25 cellular contexts compared by ENCODE assay signal in genomic region chr9:114114364-114114763, GRCh38. TPM values are rescaled to one million over a fixed set of nuclear protein-coding genes. Genes with fewer than 3 reads are reported as not detected.
"Had no signal": no experiment of that assay in that cellular context is flagged by ENCODE, and none has a peak within 500 bp of the region (broad histone marks: within the 10 kb centered on the region; RNA-seq: fewer than 3 reads in every experiment).

No MANE protein-coding gene starts in this region.

- H3K36me3 Mint-ChIP-seq: activated CD4-positive, alpha-beta memory T cell treated with anti-CD3 and anti-CD28 coated beads for 36 hours; immature natural killer cell; memory B cell had no signal

- H3K36me3 ChIP-seq: tibial nerve had no signal

- H3K4me3 Mint-ChIP-seq: activated CD4-positive, alpha-beta memory T cell treated with anti-CD3 and anti-CD28 coated beads for 36 hours; dendritic cell treated with granulocyte-macrophage colony-stimulating factor and Interleukin-4, amounts not matched to agents 40 ng/mL and 50 ng/mL, for 4 days; immature natural killer cell; memory B cell; nephron progenitor cell; stimulated activated naive CD8-positive, alpha-beta T cell treated with anti-CD3 and anti-CD28 coated beads, Interleukin-15, Interleukin-2, amounts not matched to agents 100 ng/mL and 50 ng/mL, for 24 hours; T-helper 1 cell treated with Interleukin-12 subunit alpha and Interleukin-12 subunit beta and Interleukin-4 antibody, amounts not matched to agents 30 μg/mL and 1 μg/mL, for 36 hours had no signal

- ATAC-seq: body of pancreas had no signal

- H3K9me3 Mint-ChIP-seq: activated CD4-positive, alpha-beta memory T cell treated with anti-CD3 and anti-CD28 coated beads for 36 hours; dendritic cell treated with granulocyte-macrophage colony-stimulating factor and Interleukin-4, amounts not matched to agents 40 ng/mL and 50 ng/mL, for 4 days; immature natural killer cell; memory B cell; nephron progenitor cell; stimulated activated naive CD8-positive, alpha-beta T cell treated with anti-CD3 and anti-CD28 coated beads, Interleukin-15, Interleukin-2, amounts not matched to agents 100 ng/mL and 50 ng/mL, for 24 hours; T-helper 1 cell treated with Interleukin-12 subunit alpha and Interleukin-12 subunit beta and Interleukin-4 antibody, amounts not matched to agents 30 μg/mL and 1 μg/mL, for 36 hours had no signal

- H3K27me3 ChIP-seq: body of pancreas, hepatocyte, tibial nerve had no signal

- H3K27ac Mint-ChIP-seq: activated CD4-positive, alpha-beta memory T cell treated with anti-CD3 and anti-CD28 coated beads for 36 hours; dendritic cell treated with granulocyte-macrophage colony-stimulating factor and Interleukin-4, amounts not matched to agents 40 ng/mL and 50 ng/mL, for 4 days; immature natural killer cell; memory B cell; nephron progenitor cell; stimulated activated naive CD8-positive, alpha-beta T cell treated with anti-CD3 and anti-CD28 coated beads, Interleukin-15, Interleukin-2, amounts not matched to agents 100 ng/mL and 50 ng/mL, for 24 hours; T-helper 1 cell treated with Interleukin-12 subunit alpha and Interleukin-12 subunit beta and Interleukin-4 antibody, amounts not matched to agents 30 μg/mL and 1 μg/mL, for 36 hours had no signal

- H3K4me2 ChIP-seq: hepatocyte had no signal

- H3K27ac ChIP-seq: body of pancreas, hepatocyte had no signal

- H3K9me3 ChIP-seq: body of pancreas, tibial nerve had no signal

- H2AFZ ChIP-seq: hepatocyte had no signal

- DNase-seq: activated CD4-positive, alpha-beta memory T cell treated with anti-CD3 and anti-CD28 coated beads for 36 hours; activated CD4-positive, alpha-beta T cell treated with anti-CD3 and anti-CD28 coated beads for 48 hours; activated CD4-positive, CD25-positive, alpha-beta regulatory T cell; activated naive CD4-positive, alpha-beta T cell treated with Interleukin-2 at 50 U/mL for 16 hours; activated T-cell treated with anti-CD3 and anti-CD28 coated beads, Interleukin-2, amount 50 U/mL, for 48 hours; amygdala; body of pancreas; effector CD4-positive, alpha-beta T cell; erythroblast; foreskin melanocyte; immature natural killer cell; nephron progenitor cell; posterior cingulate gyrus; stimulated activated CD4-positive, alpha-beta T cell treated with anti-CD3 and anti-CD28 coated beads, Interleukin-4, amount 100 ng/mL, for 24 hours had no signal

- H3K4me3 ChIP-seq: body of pancreas, hepatocyte, tibial nerve had no signal

- H3K4me1 Mint-ChIP-seq: immature natural killer cell, memory B cell had no signal

RNA-seq across cellular contexts. Expression of gene KIF12, which starts 15.3 kb away (rescaled TPM):
- total RNA-seq: activated CD4-positive, alpha-beta memory T cell treated with anti-CD3 and anti-CD28 coated beads for 36 hours; cardiac septum; mononuclear cell; myocyte; tibial nerve had no signal
- polyA plus RNA-seq: immature natural killer cell had no signal

RNA-seq across cellular contexts. Expression of gene AMBP, which starts 36.3 kb away (rescaled TPM):
- total RNA-seq: activated CD4-positive, alpha-beta memory T cell treated with anti-CD3 and anti-CD28 coated beads for 36 hours; cardiac septum; lower leg skin; mononuclear cell; tibial nerve; urinary bladder had no signal
- polyA plus RNA-seq: immature natural killer cell had no signal

RNA-seq across cellular contexts. Expression of gene COL27A1, which starts 41.0 kb away (rescaled TPM):
- polyA plus RNA-seq: immature natural killer cell had no signal
